ENCODE assay signal across 8 cellular contexts in the genomic region with DNA sequence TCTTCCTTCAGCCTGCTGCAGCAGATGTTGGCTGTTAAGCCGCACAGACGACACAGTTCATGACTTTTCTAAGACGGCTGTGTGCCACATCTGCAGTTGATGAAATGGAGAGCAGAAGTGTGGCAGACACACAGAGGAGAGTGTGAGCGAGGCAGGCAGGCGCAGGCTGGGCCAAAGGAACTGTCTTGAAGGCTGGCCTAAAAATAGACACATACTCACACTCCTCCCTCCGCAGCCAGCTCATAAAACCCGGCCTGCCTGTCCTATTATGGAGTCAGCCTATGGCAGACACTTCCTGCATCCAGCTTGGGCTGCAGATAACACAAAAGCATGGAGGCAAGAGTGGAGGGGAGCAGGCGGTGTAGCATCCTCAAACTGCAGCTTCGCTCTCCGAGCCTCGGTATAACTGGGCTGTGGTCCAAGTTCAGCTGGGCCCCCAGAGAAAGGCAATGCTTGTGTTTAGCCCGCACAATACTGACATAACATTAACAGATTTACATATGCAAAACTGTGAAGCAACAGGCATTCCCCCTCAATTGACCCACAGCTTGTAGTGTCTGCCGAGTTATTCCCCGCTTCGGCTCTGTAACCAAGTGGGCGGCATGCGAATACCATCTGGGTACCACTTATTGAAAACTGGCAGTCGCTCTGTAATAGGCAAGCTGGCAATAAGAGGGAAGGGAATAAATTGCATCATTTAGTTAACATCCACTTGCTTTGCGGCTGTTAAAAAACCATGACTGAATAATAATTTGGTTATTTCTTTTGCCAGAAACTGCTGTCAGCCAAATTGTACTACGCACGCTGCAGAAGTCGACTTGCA. TPM values are rescaled to one million over a fixed set of nuclear protein-coding genes. Genes with fewer than 3 reads are reported as not detected.
A peak's percentile ranks its signal among the peaks of the same experiment; 100 is the strongest.
DNase-seq lines count a peak whose midpoint lies in the region; ATAC-seq and TF ChIP-seq lines count a peak whose summit lies in the region.

No MANE protein-coding gene starts in this region.

- 22 to 31% methylated on average over 22 of the region's 22 CpGs for whole genome bisulfite sequencing in lower leg skin, 2 donors
- 35 to 40% methylated on average over 4 to 22 of the region's 22 CpGs for WGBS in transverse colon (ENCODE audit: low coverage in 1 of 2), 2 donors

- H3K4me1 ChIP-seq in transverse colon = peaks cover 15 to 31% (median 26%) of the 10 kb centered on the region in 4 donors

- ATAC-seq in HG03025 (IDR thresholded peaks at IDR 0.05; ENCODE audit: low FRiP score, unreplicated experiment) = no peak

- H3K36me3 Mint-ChIP-seq in HFFc6 (ENCODE audit: low read depth) = peaks cover 3% of the 10 kb centered on the region; the same call in 1 of the 2 replicates

- no peak for TF ChIP-seq POLR2A in lower leg skin (IDR thresholded peaks at IDR 0.05)
- TF ChIP-seq POLR2A in transverse colon (IDR thresholded peaks at IDR 0.05) = no peak

- in situ Hi-C loops in transverse colon (cut with MboI; ENCODE audit: low pct_ligation_motif_present in 1 of 4, low pct_unique_long_range_greater_than_20kb in 1 of 4, low sequenced_read_pairs in 3 of 4) = no loop called here

- no peaks in the 10 kb centered on the region for H3K36me3 ChIP-seq in transverse colon

- no peaks in the 10 kb centered on the region for H3K9me3 Mint-ChIP-seq in HFFc6

- H3K27ac Mint-ChIP-seq in HFFc6 = peak overlapping the region; percentile 92

- no peaks in the 10 kb centered on the region for H3K27me3 ChIP-seq in transverse colon

- peak overlapping the region; percentile 85 for H3K4me3 Mint-ChIP-seq in HFFc6

- no peak for TF ChIP-seq CTCF in HFFc6 (IDR thresholded peaks at IDR 0.05)
- TF ChIP-seq CTCF in choroid plexus epithelial cell (conservative IDR thresholded peaks at IDR 0.05; ENCODE audit: low read depth, low read length) = no peak
- TF ChIP-seq CTCF in lower leg skin (IDR thresholded peaks at IDR 0.05) = no peak
- TF ChIP-seq CTCF in transverse colon (IDR thresholded peaks at IDR 0.05) = no peak

- DNase-seq in ELR (ENCODE audit: low read depth) (peak; percentile 82), HFFc6 (peak; percentile 93), NOMO-1 treated with DMSO at 0.1 percent for 48 hours (lab: John Stamatoyannopoulos, UW; ENCODE audit: unreplicated experiment) (peak; percentile 97), choroid plexus epithelial cell (ENCODE audit: low read depth) (peak; percentile 94), lower leg skin (ENCODE audit: low spot score in 2 of 2) (peak; percentile 83 to 94), transverse colon (peak; percentile 85), NCI-H748 (lab: John Stamatoyannopoulos, UW; ENCODE audit: unreplicated experiment) (no peak)

- H3K27me3 Mint-ChIP-seq in HFFc6 (ENCODE audit: insufficient read depth) = no peaks in the 10 kb centered on the region

- no peak overlapping the region for H3K4me3 ChIP-seq in choroid plexus epithelial cell (ENCODE audit: low read depth, low read length)
- H3K4me3 ChIP-seq in lower leg skin (ENCODE audit: low read depth, poor library complexity, severe bottlenecking) = no peak overlapping the region
- peak overlapping the region in 2 of 4 donors; percentile 3 to 27 for H3K4me3 ChIP-seq in transverse colon

- H3K9me3 ChIP-seq in transverse colon = no peaks in the 10 kb centered on the region

- TF ChIP-seq EP300 in transverse colon (IDR thresholded peaks at IDR 0.05; ENCODE audit: low read depth) = no peak

- H3K4me1 Mint-ChIP-seq in HFFc6 (ENCODE audit: low read depth) = peaks cover 57% of the 10 kb centered on the region

- intact Hi-C loops in lower leg skin (cut with DNase I; ENCODE audit: low total_unique reads) (no loop called here), transverse colon (cut with DNase I; ENCODE audit: low total_unique reads) (no loop called here)

- peak overlapping the region; percentile 66 to 89 (median 76) for H3K27ac ChIP-seq in transverse colon

RNA-seq across cellular contexts. Expression of a gene that starts 40.8 kb away (rescaled TPM):
- total RNA-seq in HFFc6 (2021; fragmentation: NEBNext Ultra II Directional; extraction: Animal tissue kit (Norgen Biotek cat#: 25700)) = 10 to 100 TPM; 32.2 to 59.3 (median 52.0) TPM
- total RNA-seq in lower leg skin (10 to 100 TPM; 46.6 to 66.6 (median 55.2) TPM), transverse colon (100 to 1,000 TPM; 102 to 260 (median 150) TPM)
